In genomic region chr17:76872221-76872873, GRCh38 we compare ENCODE assay signal across 11 cellular contexts. TPM values are rescaled to one million over a fixed set of nuclear protein-coding genes. Genes with fewer than 3 reads are reported as not detected.
DNase-seq lines count a peak whose midpoint lies in the region; ATAC-seq and TF ChIP-seq lines count a peak whose summit lies in the region.
"Had no signal": no experiment of that assay in that cellular context is flagged by ENCODE, and none has a peak within 500 bp of the region (broad histone marks: within the 10 kb centered on the region; RNA-seq: fewer than 3 reads in every experiment).

No MANE protein-coding gene starts in this region.

- peaks cover 16 to 63% (median 50%) of the 10 kb centered on the region in 7 donors for H3K27me3 ChIP-seq in heart right ventricle

- DNase-seq in Caki2 (ENCODE audit: low read depth) (peak; percentile 96), astrocyte of the hippocampus (ENCODE audit: low read depth, low spot score) (peak; percentile 98), myocyte (ENCODE audit: low read depth) (peak; percentile 89), heart right ventricle (no peak)
- DNase-seq in activated CD8-positive, alpha-beta memory T cell treated with anti-CD3 and anti-CD28 coated beads, Interleukin-2, amount 50 U/mL, for 48 hours: no peak
- DNase-seq: activated naive CD8-positive, alpha-beta T cell treated with anti-CD3 and anti-CD28 coated beads, Interleukin-2, amount 10 ng/mL, durations not matched to agents 7 days and 5 days; stimulated activated CD4-positive, alpha-beta T cell treated with anti-CD3 and anti-CD28 coated beads, Interleukin-1b, Interleukin-23, amount 100 ng/mL, for 48 hours had no signal

- intact Hi-C loops in heart right ventricle (cut with DNase I): loop anchor here in 2 of 10 donors (5.0 to 10.0 kb wide), 2 partner anchors 180 to 372 kb away; no protein-coding TSS in a partner anchor

- TF ChIP-seq EP300 in Ishikawa (IDR thresholded peaks at IDR 0.05; ENCODE audit: borderline replicate concordance): no peak

- TF ChIP-seq CTCF in heart right ventricle (IDR thresholded peaks at IDR 0.05): no peak

- peaks cover 0 to 19% (median 16%) of the 10 kb centered on the region in 9 donors for H3K4me1 ChIP-seq in heart right ventricle

- TF ChIP-seq RAD21 in Ishikawa (IDR thresholded peaks at IDR 0.05; ENCODE audit: low read depth): no peak

- H3K36me3 ChIP-seq in heart right ventricle: no peaks in the 10 kb centered on the region

- H3K27ac ChIP-seq in heart right ventricle: no peak overlapping the region

- ATAC-seq in HG03045 (IDR thresholded peaks at IDR 0.05; ENCODE audit: unreplicated experiment): no peak
- no peak for ATAC-seq in HG03175 (IDR thresholded peaks at IDR 0.05; ENCODE audit: unreplicated experiment)
- no peak for ATAC-seq in heart right ventricle
- ATAC-seq: left lobe of liver had no signal

- peaks cover 0 to 11% (median 0%) of the 10 kb centered on the region in 11 donors for H3K9me3 ChIP-seq in heart right ventricle

- in situ Hi-C loops in Caki2 (cut with HindIII; ENCODE audit: low pct_unique_long_range_greater_than_20kb, low sequenced_read_pairs): no loop called here

- 69 to 73% methylated on average over 14 of the region's 14 CpGs for WGBS in heart right ventricle, 2 donors

- H3K4me3 ChIP-seq in heart right ventricle: no peak overlapping the region

TF ChIP-seq in Ishikawa, 13 proteins besides CTCF, POLR2A, EP300 and RAD21:
- TF ChIP-seq REST (IDR thresholded peaks at IDR 0.05; ENCODE audit: low read depth) (no peak), NFIC (IDR thresholded peaks at IDR 0.05) (no peak), CEBPB (IDR thresholded peaks at IDR 0.05) (no peak), TEAD4 (IDR thresholded peaks at IDR 0.05) (no peak), TCF12 (IDR thresholded peaks at IDR 0.05; ENCODE audit: low read depth) (no peak), EGR1 (IDR thresholded peaks at IDR 0.05) (no peak), MAX (IDR thresholded peaks at IDR 0.05) (peak; percentile 59), CREB1 (IDR thresholded peaks at IDR 0.05; ENCODE audit: low read depth) (no peak)

RNA-seq across cellular contexts. Expression of gene MGAT5B, which starts 4.1 kb away (rescaled TPM):
- total RNA-seq in Caki2 (2014; rRNA removed; shearing (Covaris generic); ENCODE audit: low replicate concordance): 3.1 and 9.6 TPM in 2 replicates
- total RNA-seq in myocyte (0.11 TPM in 1 of 2 replicates, not detected in the other), heart right ventricle (under 1 TPM in 2 of 10 donors, not detected in 8; 0.10 to 0.15 TPM)
- 0.06 TPM for polyA plus RNA-seq in myocyte (2012)
- polyA plus RNA-seq in heart right ventricle: under 1 TPM; 0.09 to 0.29 TPM
- total RNA-seq: left lobe of liver had no signal

Comparison
In these comparisons a context has a peak if more than half of its experiments do, and no peak if none do; other contexts are left out.
1. DNase-seq: peak in Caki2 (single experiment), astrocyte of the hippocampus (single experiment) and myocyte (single experiment); none in activated CD8-positive, alpha-beta memory T cell treated with anti-CD3 and anti-CD28 coated beads, Interleukin-2, amount 50 U/mL, for 48 hours (single experiment) and heart right ventricle (0 of 2).